9 cellular contexts compared by ENCODE assay signal in the genomic region with DNA sequence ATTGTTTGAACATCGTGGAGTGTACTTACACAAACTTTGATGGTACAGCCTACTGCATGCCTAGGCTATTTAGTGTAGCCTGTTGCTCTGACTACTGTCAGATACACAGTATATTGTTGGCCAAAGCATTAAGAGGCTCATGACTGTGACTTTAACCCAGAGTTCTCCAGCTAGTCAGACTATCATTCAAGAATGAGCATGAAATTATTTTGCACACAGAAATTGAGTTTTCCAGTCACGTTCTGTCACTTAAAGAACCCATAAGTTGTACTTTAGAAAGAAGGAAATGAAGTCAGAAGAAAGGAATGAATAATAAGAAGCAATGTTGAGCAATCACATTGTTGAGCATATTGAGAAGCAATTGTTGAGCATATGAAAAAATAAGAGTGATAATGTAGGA. TPM values are rescaled to one million over a fixed set of nuclear protein-coding genes. Genes with fewer than 3 reads are reported as not detected.
DNase-seq lines count a peak whose midpoint lies in the region; TF ChIP-seq lines count a peak whose summit lies in the region.
"Had no signal": no experiment of that assay in that cellular context is flagged by ENCODE, and none has a peak within 500 bp of the region (broad histone marks: within the 10 kb centered on the region; RNA-seq: fewer than 3 reads in every experiment).

No MANE protein-coding gene starts in this region.

- CTCF ChIA-PET in AG04449 (lab: Yijun Ruan, JAX), result interaction anchor here (1.5 kb wide), 1 partner anchor 119 kb away, joined by 5 read pairs; a partner anchor contains a TSS
- CTCF ChIA-PET in activated naive CD4-positive, alpha-beta T cell treated with anti-CD3 and anti-CD28 coated beads, Interleukin-2, amount 10 ng/mL, durations not matched to agents 7 days and 5 days (lab: Charles Lee), result no interaction called here

- H3K4me3 ChIP-seq in AG04449 (ENCODE audit: low read depth, low read length), result no peak overlapping the region
- H3K4me3 ChIP-seq in astrocyte of the cerebellum (ENCODE audit: low read depth, low read length), result no peak overlapping the region

- peaks cover 54% of the 10 kb centered on the region for H3K4me1 Mint-ChIP-seq in HFFc6 (ENCODE audit: low read depth)
- no peaks in the 10 kb centered on the region for H3K4me1 Mint-ChIP-seq in activated naive CD8-positive, alpha-beta T cell treated with anti-CD3 and anti-CD28 coated beads for 36 hours
- peaks cover 5% of the 10 kb centered on the region for H3K4me1 Mint-ChIP-seq in activated naive CD4-positive, alpha-beta T cell treated with anti-CD3 and anti-CD28 coated beads, Interleukin-2, amount 10 ng/mL, durations not matched to agents 7 days and 5 days

- no peaks in the 10 kb centered on the region for H3K27me3 Mint-ChIP-seq in HFFc6 (ENCODE audit: insufficient read depth)
- H3K27me3 Mint-ChIP-seq in activated naive CD8-positive, alpha-beta T cell treated with anti-CD3 and anti-CD28 coated beads for 36 hours, result no peaks in the 10 kb centered on the region
- H3K27me3 Mint-ChIP-seq in activated naive CD4-positive, alpha-beta T cell treated with anti-CD3 and anti-CD28 coated beads, Interleukin-2, amount 10 ng/mL, durations not matched to agents 7 days and 5 days, result no peaks in the 10 kb centered on the region

- peak overlapping the region; percentile 62 for H3K4me3 Mint-ChIP-seq in HFFc6
- no peak overlapping the region for H3K4me3 Mint-ChIP-seq in activated naive CD8-positive, alpha-beta T cell treated with anti-CD3 and anti-CD28 coated beads for 36 hours
- H3K4me3 Mint-ChIP-seq in activated naive CD4-positive, alpha-beta T cell treated with anti-CD3 and anti-CD28 coated beads, Interleukin-2, amount 10 ng/mL, durations not matched to agents 7 days and 5 days, result no peak overlapping the region

- no peaks in the 10 kb centered on the region for H3K9me3 Mint-ChIP-seq in HFFc6
- no peaks in the 10 kb centered on the region for H3K9me3 Mint-ChIP-seq in activated naive CD8-positive, alpha-beta T cell treated with anti-CD3 and anti-CD28 coated beads for 36 hours
- H3K9me3 Mint-ChIP-seq in activated naive CD4-positive, alpha-beta T cell treated with anti-CD3 and anti-CD28 coated beads, Interleukin-2, amount 10 ng/mL, durations not matched to agents 7 days and 5 days, result no peaks in the 10 kb centered on the region

- TF ChIP-seq CTCF in AG04449 (IDR thresholded peaks at IDR 0.05; ENCODE audit: insufficient read depth, low read length, missing control alignments) (no peak), HFFc6 (IDR thresholded peaks at IDR 0.05) (no peak), astrocyte of the cerebellum (IDR thresholded peaks at IDR 0.05; ENCODE audit: low read depth, low read length, missing control alignments) (no peak)

- DNase-seq in AG04449 (ENCODE audit: low read depth, low spot score) (peak; percentile 37), HFFc6 (peak; percentile 82), astrocyte of the cerebellum (ENCODE audit: low read depth) (peak; percentile 20), hepatic stellate cell (ENCODE audit: low spot score) (peak; percentile 11), NCI-H146 treated with DMSO at 0.1 percent for 48 hours (lab: John Stamatoyannopoulos, UW; ENCODE audit: unreplicated experiment) (no peak), NCI-H2081 treated with DMSO at 0.1 percent for 48 hours (lab: John Stamatoyannopoulos, UW) (no peak)
- no peak for DNase-seq in activated naive CD8-positive, alpha-beta T cell treated with anti-CD3 and anti-CD28 coated beads for 36 hours
- no peak for DNase-seq in activated naive CD4-positive, alpha-beta T cell treated with anti-CD3 and anti-CD28 coated beads, Interleukin-2, amount 10 ng/mL, durations not matched to agents 7 days and 5 days
- DNase-seq: NCI-H1436 had no signal

- peaks cover 64% of the 10 kb centered on the region for H3K36me3 Mint-ChIP-seq in HFFc6 (ENCODE audit: low read depth)
- H3K36me3 Mint-ChIP-seq in activated naive CD8-positive, alpha-beta T cell treated with anti-CD3 and anti-CD28 coated beads for 36 hours, result peaks cover 37% of the 10 kb centered on the region
- H3K36me3 Mint-ChIP-seq in activated naive CD4-positive, alpha-beta T cell treated with anti-CD3 and anti-CD28 coated beads, Interleukin-2, amount 10 ng/mL, durations not matched to agents 7 days and 5 days, result peaks cover 58% of the 10 kb centered on the region

- POLR2A ChIA-PET in AG04449 (lab: Yijun Ruan, JAX), result no interaction called here

- in situ Hi-C loops in astrocyte of the cerebellum (cut with HindIII; ENCODE audit: low sequenced_read_pairs), result no loop called here

- H3K27ac Mint-ChIP-seq in HFFc6, result peak overlapping the region; percentile 83
- no peak overlapping the region for H3K27ac Mint-ChIP-seq in activated naive CD8-positive, alpha-beta T cell treated with anti-CD3 and anti-CD28 coated beads for 36 hours
- H3K27ac Mint-ChIP-seq in activated naive CD4-positive, alpha-beta T cell treated with anti-CD3 and anti-CD28 coated beads, Interleukin-2, amount 10 ng/mL, durations not matched to agents 7 days and 5 days, result no peak overlapping the region

RNA-seq across cellular contexts. Expression of a gene that starts 37.6 kb away (rescaled TPM):
- under 1 TPM in 5 of 6 experiments, not detected in 1; 0.17 to 0.30 (median 0.20) TPM for total RNA-seq in HFFc6 (2021; fragmentation: NEBNext Ultra II Directional; extraction: Animal tissue kit (Norgen Biotek cat#: 25700))
- total RNA-seq in activated naive CD8-positive, alpha-beta T cell treated with anti-CD3 and anti-CD28 coated beads for 36 hours, result under 1 TPM; 0.24 to 0.27 TPM

RNA-seq across cellular contexts. Expression of a gene that starts 54.1 kb away (rescaled TPM):
- total RNA-seq in HFFc6 (2021; fragmentation: NEBNext Ultra II Directional; extraction: Animal tissue kit (Norgen Biotek cat#: 25700)), result under 1 TPM in 1 of 6 experiments, not detected in 5; 0.09 TPM
- total RNA-seq in activated naive CD8-positive, alpha-beta T cell treated with anti-CD3 and anti-CD28 coated beads for 36 hours, result not detected

Comparison
In these comparisons a context has a peak if more than half of its experiments do, and no peak if none do; other contexts are left out.
1. DNase-seq: peak in AG04449 (single experiment), HFFc6 (single experiment), astrocyte of the cerebellum (single experiment) and hepatic stellate cell (single experiment); none in NCI-H146 treated with DMSO at 0.1 percent for 48 hours (single experiment), activated naive CD8-positive, alpha-beta T cell treated with anti-CD3 and anti-CD28 coated beads for 36 hours (single experiment), NCI-H2081 treated with DMSO at 0.1 percent for 48 hours (single experiment) and activated naive CD4-positive, alpha-beta T cell treated with anti-CD3 and anti-CD28 coated beads, Interleukin-2, amount 10 ng/mL, durations not matched to agents 7 days and 5 days (single experiment).